ENCODE assay signal across 1 cellular context in the genomic region with DNA sequence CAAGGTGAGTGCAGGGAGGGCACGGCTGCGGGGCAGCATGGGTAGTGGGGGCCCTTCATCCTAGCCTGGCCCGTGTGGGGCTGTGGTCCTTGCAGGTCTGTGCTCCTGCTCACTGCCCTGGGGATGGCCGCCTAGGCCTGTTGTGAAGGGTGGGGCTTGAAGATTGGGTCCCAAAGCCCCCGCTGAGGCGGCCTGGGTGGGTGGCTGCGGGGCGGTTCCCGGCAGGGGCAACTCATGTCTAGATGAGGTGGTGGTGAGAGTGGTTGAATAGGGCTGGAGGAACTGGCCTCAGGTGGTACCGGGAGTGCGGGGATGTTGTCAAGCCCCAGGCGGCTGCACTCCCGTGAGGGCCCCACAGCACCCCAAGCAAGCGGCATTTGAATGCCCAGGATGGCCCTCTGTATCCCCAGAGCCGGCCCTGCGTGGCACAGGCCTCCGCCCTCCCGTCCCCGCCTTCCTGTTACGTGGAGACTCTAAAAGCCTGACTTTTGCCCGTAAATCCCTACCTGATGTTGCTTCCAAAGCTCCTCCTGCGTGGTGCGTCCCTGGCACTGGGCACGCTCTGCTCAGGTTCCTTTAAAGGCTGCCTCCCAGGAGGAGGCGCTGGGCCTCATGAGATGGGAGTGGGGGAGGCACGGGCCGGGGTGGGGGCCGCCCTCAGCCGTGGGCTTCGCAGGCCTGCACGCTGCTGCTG.
TF ChIP-seq lines count a peak whose summit lies in the region.

No MANE protein-coding gene starts in this region.

TF ChIP-seq in K562, 482 proteins besides CTCF, POLR2A, EP300 and RAD21:
- TF ChIP-seq POLR2G (IDR thresholded peaks at IDR 0.05; ENCODE audit: low read depth, low read length) (peak; percentile 59; the same call in 1 of the 2 replicates), ARHGAP35 (IDR thresholded peaks at IDR 0.05; ENCODE audit: partially characterized antibody) (no peak), RBFOX2 (IDR thresholded peaks at IDR 0.05; ENCODE audit: low read depth, low read length) (peak; percentile 24; the same call in 1 of the 2 replicates)
